Comparison of ENCODE assay signal across 14 cellular contexts in the genomic region with DNA sequence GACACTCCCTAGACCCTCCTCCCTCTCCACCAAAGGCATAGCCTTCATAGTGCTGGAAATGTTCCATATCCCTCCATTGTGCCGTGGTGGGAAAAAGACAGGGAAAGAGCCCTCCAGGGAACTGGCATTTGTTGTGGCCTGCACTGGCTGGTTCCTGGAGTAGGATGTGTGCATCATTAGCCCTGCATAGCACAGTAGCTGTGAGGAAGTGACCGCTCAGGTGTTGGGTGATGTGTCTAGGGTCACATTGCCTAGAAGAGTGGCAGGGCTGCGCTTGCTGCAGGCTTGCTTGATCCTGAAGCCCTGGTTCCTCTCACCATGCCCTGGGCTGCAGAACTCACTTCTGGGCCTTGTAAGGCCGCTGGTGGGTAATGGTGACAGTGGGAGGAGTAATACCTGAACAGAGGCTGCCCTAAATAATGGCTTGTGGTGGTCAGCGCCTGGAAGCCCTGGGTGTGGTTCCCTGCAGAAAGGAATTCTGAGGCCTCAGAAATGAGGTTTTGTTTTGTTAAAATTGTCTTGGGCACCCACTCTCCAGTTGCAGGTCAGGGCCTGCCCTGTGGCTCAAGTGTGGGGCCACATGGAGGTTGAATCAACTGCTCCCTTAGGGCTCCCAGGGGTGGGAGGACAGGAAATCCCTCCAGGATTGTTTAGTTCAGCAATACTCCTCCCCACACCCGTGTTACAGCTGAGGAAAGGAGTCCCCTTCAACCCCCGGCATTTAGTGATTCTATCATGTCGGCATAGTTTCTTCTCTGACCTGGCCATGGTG.
DNase-seq lines count a peak whose midpoint lies in the region; ATAC-seq, FAIRE-seq and TF ChIP-seq lines count a peak whose summit lies in the region.
"Had no signal": no experiment of that assay in that cellular context is flagged by ENCODE, and none has a peak within 500 bp of the region (broad histone marks: within the 10 kb centered on the region; RNA-seq: fewer than 3 reads in every experiment).

No MANE protein-coding gene starts in this region.

- ATAC-seq in HG02588 (IDR thresholded peaks at IDR 0.05; ENCODE audit: unreplicated experiment) (peak; percentile 9), body of pancreas (no peak), HG03520 (IDR thresholded peaks at IDR 0.05; ENCODE audit: unreplicated experiment) (no peak)
- ATAC-seq: gastrocnemius medialis had no signal

- TF ChIP-seq CTCF in body of pancreas (IDR thresholded peaks at IDR 0.05) (no peak), nephron (IDR thresholded peaks at IDR 0.05; ENCODE audit: unreplicated experiment in 3 of 3) (no peak)

- no peaks in the 10 kb centered on the region for H3K27me3 ChIP-seq in body of pancreas
- H3K27me3 ChIP-seq: gastrocnemius medialis, MG63, transverse colon had no signal

- H3K9me3 Mint-ChIP-seq in nephron: no peaks in the 10 kb centered on the region
- H3K9me3 Mint-ChIP-seq: activated naive CD4-positive, alpha-beta T cell treated with anti-CD3 and anti-CD28 coated beads, Interleukin-2, amount 50 U/mL, for 24 hours; HFFc6; nephron progenitor cell had no signal

- H3K9me3 ChIP-seq in body of pancreas: no peaks in the 10 kb centered on the region
- H3K9me3 ChIP-seq: gastrocnemius medialis, MG63, transverse colon had no signal

- no peak overlapping the region for H3K4me3 Mint-ChIP-seq in nephron
- H3K4me3 Mint-ChIP-seq: activated naive CD4-positive, alpha-beta T cell treated with anti-CD3 and anti-CD28 coated beads, Interleukin-2, amount 50 U/mL, for 24 hours; HFFc6; nephron progenitor cell had no signal

- TF ChIP-seq POLR2A in GM12892 (IDR thresholded peaks at IDR 0.05; ENCODE audit: low read depth, low read length): no peak
- TF ChIP-seq POLR2A in body of pancreas (IDR thresholded peaks at IDR 0.05): no peak

- 64 to 71% methylated on average over 7 to 8 of the region's 8 CpGs for WGBS in body of pancreas, 2 donors

- H3K4me1 ChIP-seq in body of pancreas: peaks cover 75% of the 10 kb centered on the region
- H3K4me1 ChIP-seq: gastrocnemius medialis had no signal

- intact Hi-C loops in body of pancreas (cut with DNase I): no loop called here

- no peaks in the 10 kb centered on the region for H3K27me3 Mint-ChIP-seq in nephron (ENCODE audit: low read depth)
- H3K27me3 Mint-ChIP-seq: activated naive CD4-positive, alpha-beta T cell treated with anti-CD3 and anti-CD28 coated beads, Interleukin-2, amount 50 U/mL, for 24 hours had no signal

- peak; percentile 67 for FAIRE-seq in GM12892 (lab: Jason Lieb, UNC)

- H3K27ac ChIP-seq in body of pancreas: peak overlapping the region; percentile 41 to 84 (median 80)
- H3K27ac ChIP-seq: gastrocnemius medialis, transverse colon had no signal

- no peaks in the 10 kb centered on the region for H3K36me3 ChIP-seq in body of pancreas (replicated peaks in 1 of 2; ENCODE audit: insufficient read depth in 1 of 2, low read depth in 2 of 2)
- H3K36me3 ChIP-seq: gastrocnemius medialis, MG63, transverse colon had no signal

- no peak for DNase-seq in GM12892 (ENCODE audit: insufficient read length)
- DNase-seq in body of pancreas: no peak
- no peak for DNase-seq in NCI-H1092 treated with DMSO at 0.1 percent for 48 hours (lab: John Stamatoyannopoulos, UW)
- DNase-seq in NCI-H345 treated with DMSO at 0.1 percent for 48 hours (lab: John Stamatoyannopoulos, UW; ENCODE audit: unreplicated experiment): no peak
- no peak for DNase-seq in AG08396 (ENCODE audit: low spot score)
- DNase-seq: gastrocnemius medialis, HFFc6, MG63, nephron progenitor cell, transverse colon had no signal

- H3K36me3 Mint-ChIP-seq in nephron (ENCODE audit: low read depth): no peaks in the 10 kb centered on the region
- H3K36me3 Mint-ChIP-seq: activated naive CD4-positive, alpha-beta T cell treated with anti-CD3 and anti-CD28 coated beads, Interleukin-2, amount 50 U/mL, for 24 hours had no signal

- no peak overlapping the region for H3K4me3 ChIP-seq in body of pancreas
- H3K4me3 ChIP-seq: gastrocnemius medialis, MG63, transverse colon had no signal

- H3K4me1 Mint-ChIP-seq in nephron: peaks cover 29% of the 10 kb centered on the region

- peak overlapping the region; percentile 41 to 63 (median 46) for H3K27ac Mint-ChIP-seq in nephron
- H3K27ac Mint-ChIP-seq: activated naive CD4-positive, alpha-beta T cell treated with anti-CD3 and anti-CD28 coated beads, Interleukin-2, amount 50 U/mL, for 24 hours; HFFc6; nephron progenitor cell had no signal
